In genomic region chr10:829241-829640, GRCh38 we compare ENCODE assay signal across 1 cellular context.
TF ChIP-seq lines count a peak whose summit lies in the region.

No MANE protein-coding gene starts in this region.

TF ChIP-seq in H1, 55 proteins besides CTCF, POLR2A, EP300 and RAD21 (continued from another document):
- TF ChIP-seq ATF3 (IDR thresholded peaks at IDR 0.05; ENCODE audit: insufficient read depth, low read depth, low read length): no peak
- TF ChIP-seq TAF7 (optimal IDR thresholded peaks at IDR 0.05; ENCODE audit: borderline replicate concordance, low read depth, low read length): no peak
- TF ChIP-seq FOSL1 (IDR thresholded peaks at IDR 0.05; ENCODE audit: insufficient read depth, low read depth, low read length): no peak
- no peak for TF ChIP-seq ATF2 (IDR thresholded peaks at IDR 0.05; ENCODE audit: low read length)
- TF ChIP-seq CTBP2 (IDR thresholded peaks at IDR 0.05; ENCODE audit: borderline replicate concordance, insufficient read depth, insufficient read length, low read length): no peak
